6 cellular contexts compared by ENCODE assay signal in genomic region chr2:54924121-54924520, GRCh38.
"Had no signal": no experiment of that assay in that cellular context is flagged by ENCODE, and none has a peak within 500 bp of the region (broad histone marks: within the 10 kb centered on the region; RNA-seq: fewer than 3 reads in every experiment).

No MANE protein-coding gene starts in this region.

- H2AFZ ChIP-seq: GM23338 had no signal

- ATAC-seq: GM23338, K562 had no signal

- H3K4me2 ChIP-seq: GM23338 had no signal

- DNase-seq: H9, HCEC 1CT, IMR-90, KG1 had no signal

- H3K4me3 ChIP-seq: GM23338, K562 had no signal
